In the genomic region with DNA sequence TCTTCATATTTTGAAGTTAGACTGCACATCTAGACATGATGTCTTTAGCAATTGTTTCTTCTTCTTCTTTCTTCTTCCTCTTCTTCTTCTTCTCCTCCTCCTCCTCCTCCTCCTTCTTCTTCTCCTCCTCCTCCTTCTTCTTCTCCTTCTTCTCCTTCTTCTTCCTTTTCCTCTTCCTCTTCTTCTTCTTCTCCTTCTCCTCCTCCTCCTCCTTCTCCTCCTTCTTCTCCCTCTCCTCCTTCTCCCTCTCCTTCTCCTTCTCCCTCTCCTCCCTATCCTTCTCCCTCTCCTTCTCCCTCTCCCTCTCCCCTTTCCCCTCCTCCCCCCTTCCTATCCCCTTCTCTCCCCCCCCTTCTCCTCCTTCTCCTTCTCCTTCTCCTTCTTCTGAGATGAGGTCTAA, we compare ENCODE assay signal across 16 cellular contexts. TPM values are rescaled to one million over a fixed set of nuclear protein-coding genes. Genes with fewer than 3 reads are reported as not detected.
DNase-seq lines count a peak whose midpoint lies in the region; ATAC-seq and TF ChIP-seq lines count a peak whose summit lies in the region.
"Had no signal": no experiment of that assay in that cellular context is flagged by ENCODE, and none has a peak within 500 bp of the region (broad histone marks: within the 10 kb centered on the region; RNA-seq: fewer than 3 reads in every experiment).

No MANE protein-coding gene starts in this region.

- DNase-seq in HFFc6, result no peak
- no peak for DNase-seq in dorsolateral prefrontal cortex
- DNase-seq in substantia nigra (lab: John Stamatoyannopoulos, UW), result no peak
- no peak for DNase-seq in NCI-H748 (lab: John Stamatoyannopoulos, UW; ENCODE audit: unreplicated experiment)
- no peak for DNase-seq in WTC11 (ENCODE audit: low spot score)
- DNase-seq in activated CD4-positive, alpha-beta T cell treated with anti-CD3 and anti-CD28 coated beads, Interleukin-2, amount 50 U/mL, for 1 hour, result no peak
- DNase-seq: C1 segment of cervical spinal cord; Calu3; CD4-positive, alpha-beta memory T cell; COR-L47; DND-41; GM23248; H7 had no signal

- H3K27ac ChIP-seq in angular gyrus (ENCODE audit: low read depth, low read length) (peak overlapping the region; percentile 63), dorsolateral prefrontal cortex (peak overlapping the region in 48 of 59 donors; percentile 1 to 96 (median 82)), substantia nigra (ENCODE audit: low read depth, low read length, poor library complexity, severe bottlenecking) (peak overlapping the region; percentile 19)
- H3K27ac ChIP-seq: GM23248 had no signal

- H3K36me3 Mint-ChIP-seq in HFFc6 (ENCODE audit: low read depth), result peaks cover 42% of the 10 kb centered on the region
- peaks cover 14% of the 10 kb centered on the region for H3K36me3 Mint-ChIP-seq in WTC11

- peak overlapping the region; percentile 16; the same call in 1 of the 2 replicates for H3K27ac Mint-ChIP-seq in HFFc6
- H3K27ac Mint-ChIP-seq in WTC11, result no peak overlapping the region

- POLR2A ChIA-PET in WTC11 (lab: Charles Lee), result interaction anchor here (0.9 kb wide), 1 partner anchor 20 kb away, joined by 3 read pairs; no protein-coding TSS in a partner anchor

- TF ChIP-seq CTCF in HFFc6 (IDR thresholded peaks at IDR 0.05), result no peak
- no peak for TF ChIP-seq CTCF in dorsolateral prefrontal cortex (IDR thresholded peaks at IDR 0.05 in 54 of 56, conservative IDR thresholded peaks at IDR 0.05 in 2 of 56; ENCODE audit: low read depth in 1 of 56, partially characterized antibody in 56 of 56)
- TF ChIP-seq CTCF in WTC11 (IDR thresholded peaks at IDR 0.05), result no peak

- no peaks in the 10 kb centered on the region for H3K27me3 ChIP-seq in dorsolateral prefrontal cortex

- H3K4me1 Mint-ChIP-seq in HFFc6 (ENCODE audit: low read depth) (peaks cover 58% of the 10 kb centered on the region), WTC11 (peaks cover 49% of the 10 kb centered on the region)

- intact Hi-C loops in dorsolateral prefrontal cortex (cut with DNase I), result no loop called here

- H3K27me3 Mint-ChIP-seq in HFFc6 (ENCODE audit: insufficient read depth) (no peaks in the 10 kb centered on the region), WTC11 (ENCODE audit: low read depth) (no peaks in the 10 kb centered on the region)
- H3K27me3 Mint-ChIP-seq: CD4-positive, alpha-beta memory T cell had no signal

- no peak overlapping the region for H3K4me3 ChIP-seq in dorsolateral prefrontal cortex
- H3K4me3 ChIP-seq: GM23248 had no signal

- CTCF ChIA-PET in WTC11 (lab: Charles Lee), result interaction anchor here (1.5 kb wide), 1 partner anchor 198 kb away, joined by 4 read pairs; no protein-coding TSS in a partner anchor

- ATAC-seq in GM21515 (IDR thresholded peaks at IDR 0.05; ENCODE audit: unreplicated experiment), result no peak
- ATAC-seq in WTC11, result no peak
- ATAC-seq: HCT116 had no signal

- H3K4me3 Mint-ChIP-seq in HFFc6, result no peak overlapping the region
- no peak overlapping the region for H3K4me3 Mint-ChIP-seq in WTC11
- H3K4me3 Mint-ChIP-seq: CD4-positive, alpha-beta memory T cell had no signal

- H3K9me3 Mint-ChIP-seq in HFFc6 (no peaks in the 10 kb centered on the region), WTC11 (peaks cover 12% of the 10 kb centered on the region)

TF ChIP-seq in WTC11, 78 proteins besides CTCF, POLR2A, EP300 and RAD21:
- TF ChIP-seq ZNF512 (CRISPR knock-in tag; IDR thresholded peaks at IDR 0.05; ENCODE audit: borderline replicate concordance), result no peak
- TF ChIP-seq SMAD3 (CRISPR knock-in tag; IDR thresholded peaks at IDR 0.05; ENCODE audit: borderline replicate concordance), result no peak
- TF ChIP-seq TCF7 (CRISPR knock-in tag; IDR thresholded peaks at IDR 0.05; ENCODE audit: low read depth), result no peak
- no peak for TF ChIP-seq PRDM15 (CRISPR knock-in tag; IDR thresholded peaks at IDR 0.05)

RNA-seq across cellular contexts. Expression of gene TCF12, which starts 21.9 kb away (rescaled TPM):
- total RNA-seq in HFFc6 (2021; fragmentation: NEBNext Ultra II Directional; extraction: Animal tissue kit (Norgen Biotek cat#: 25700)), result 100 to 1,000 TPM; 106 to 200 (median 149) TPM
- total RNA-seq in dorsolateral prefrontal cortex (100 to 1,000 TPM in 76 of 120 experiments, 10 to 100 TPM in 44; 63.4 to 217 (median 109) TPM), WTC11 (2021) (73.2 to 92.9 TPM (median 81.3 TPM) in 3 replicates)

Comparison
In these comparisons a context has a peak if more than half of its experiments do, and no peak if none do; other contexts are left out.
1. H3K27ac ChIP-seq: peak in every context shown above with its lines; median percentile 82 in dorsolateral prefrontal cortex; 63 in angular gyrus; 19 in substantia nigra.